Comparison of ENCODE assay signal across 13 cellular contexts in genomic region chr22:30947163-30947820, GRCh38. TPM values are rescaled to one million over a fixed set of nuclear protein-coding genes. Genes with fewer than 3 reads are reported as not detected.
DNase-seq lines count a peak whose midpoint lies in the region; ATAC-seq and TF ChIP-seq lines count a peak whose summit lies in the region.
"Had no signal": no experiment of that assay in that cellular context is flagged by ENCODE, and none has a peak within 500 bp of the region (broad histone marks: within the 10 kb centered on the region; RNA-seq: fewer than 3 reads in every experiment).

No MANE protein-coding gene starts in this region.

- H3K27me3 ChIP-seq in AG04450 (ENCODE audit: control insufficient read depth, insufficient read depth, low read length) = no peaks in the 10 kb centered on the region

- H3K27ac ChIP-seq in AG04450 (ENCODE audit: low read depth, low read length) = no peak overlapping the region
- H3K27ac ChIP-seq: A549 had no signal

- TF ChIP-seq CTCF in AG04450 (IDR thresholded peaks at IDR 0.05; ENCODE audit: low read depth, low read length) (0 out of 2 replicates have a peak, but pooled peaks have one; percentile 14), epithelial cell of esophagus (IDR thresholded peaks at IDR 0.05; ENCODE audit: insufficient read depth, low read depth, low read length, missing control alignments) (peak; percentile 57), mucosa of descending colon (IDR thresholded peaks at IDR 0.05) (no peak)

- POLR2A ChIA-PET in AG04450 (lab: Yijun Ruan, JAX) = interaction anchor here (1.2 kb wide), 1 partner anchor 138 kb away, joined by 4 read pairs; no protein-coding TSS in a partner anchor

- no peak overlapping the region for H3K4me3 ChIP-seq in AG04450 (ENCODE audit: low read depth, low read length)
- H3K4me3 ChIP-seq in epithelial cell of esophagus (ENCODE audit: low read length) = no peak overlapping the region
- H3K4me3 ChIP-seq in mucosa of descending colon = no peak overlapping the region
- H3K4me3 ChIP-seq: A549 had no signal

- no peak for DNase-seq in AG04450 (ENCODE audit: low read depth, low spot score)
- peak; percentile 51 for DNase-seq in NCI-H2171 treated with DMSO at 0.1 percent for 48 hours (lab: John Stamatoyannopoulos, UW)
- DNase-seq in epithelial cell of esophagus (ENCODE audit: low read depth) = peak; percentile 91
- DNase-seq in mucosa of descending colon = peak in 2 of 3 donors; percentile 25 to 48
- DNase-seq in HuH-7.5 (ENCODE audit: low spot score) = no peak
- DNase-seq in kidney tubule cell (ENCODE audit: low spot score) = no peak
- DNase-seq: activated CD4-positive, alpha-beta memory T cell treated with anti-CD3 and anti-CD28 coated beads for 36 hours; cerebellar nuclear complex; H7; stimulated activated CD4-positive, alpha-beta T cell treated with anti-CD3 and anti-CD28 coated beads, Interleukin-4, amount 100 ng/mL, for 24 hours had no signal

- H3K36me3 ChIP-seq in mucosa of descending colon (ENCODE audit: low read depth) = peaks cover 5% of the 10 kb centered on the region

- ATAC-seq in mucosa of descending colon = peak; percentile 50
- no peak for ATAC-seq in GM21723 (IDR thresholded peaks at IDR 0.05; ENCODE audit: unreplicated experiment)
- no peak for ATAC-seq in HG03025 (IDR thresholded peaks at IDR 0.05; ENCODE audit: low FRiP score, unreplicated experiment)

- H3K9me3 ChIP-seq in AG04450 (ENCODE audit: control insufficient read depth, insufficient read depth, low read length) (no peaks in the 10 kb centered on the region), mucosa of descending colon (no peaks in the 10 kb centered on the region)
- H3K9me3 ChIP-seq: A549 had no signal

- intact Hi-C loops in mucosa of descending colon (cut with DNase I, micrococcal nuclease) = loop anchor here (5.0 kb wide), 2 partner anchors 135 to 140 kb away; partner anchors contain the start of gene SMTN (in 1 of the 2)

- no peaks in the 10 kb centered on the region for H3K4me1 ChIP-seq in mucosa of descending colon (ENCODE audit: low read depth)
- H3K4me1 ChIP-seq: A549 had no signal

- CTCF ChIA-PET in AG04450 (lab: Charles Lee) = interaction anchor here (0.6 to 3.9 kb wide), 8 partner anchors 8 to 284 kb away, joined by 3 to 85 read pairs (median 5); partner anchors contain the start of genes MORC2, SELENOM, SMTN and TUG1

RNA-seq across cellular contexts. Expression of gene MORC2, which starts 21.3 kb away (rescaled TPM):
- 16.3 and 25.9 TPM in 2 replicates for polyA plus RNA-seq in AG04450 (2011; rRNA removed)
- polyA minus RNA-seq in AG04450 (2011; rRNA and poly(A)+ RNA removed) = 31.3 and 39.4 TPM in 2 replicates
- total RNA-seq in mucosa of descending colon = 10 to 100 TPM; 14.0 to 28.0 (median 20.0) TPM

RNA-seq across cellular contexts. Expression of gene TUG1, which starts 21.8 kb away (rescaled TPM):
- polyA plus RNA-seq in AG04450 (2011; rRNA removed) = 129 and 152 TPM in 2 replicates
- polyA minus RNA-seq in AG04450 (2011; rRNA and poly(A)+ RNA removed) = 40.2 and 59.4 TPM in 2 replicates
- total RNA-seq in mucosa of descending colon = 10 to 100 TPM; 68.2 to 83.2 (median 72.0) TPM

Comparison
In these comparisons a context has a peak if more than half of its experiments do, and no peak if none do; other contexts are left out.
1. DNase-seq: peak in NCI-H2171 treated with DMSO at 0.1 percent for 48 hours (single experiment), epithelial cell of esophagus (single experiment) and mucosa of descending colon (2 of 3); none in AG04450 (single experiment), HuH-7.5 (single experiment) and kidney tubule cell (single experiment).